1 cellular context compared by ENCODE assay signal in genomic region chr5:143088702-143089101, GRCh38.
TF ChIP-seq lines count a peak whose summit lies in the region.
"Not testable (repeated sequence)": the region's sequence is repeated elsewhere in the genome, so short reads cannot be mapped to it uniquely, and the experiment has no call there.

No MANE protein-coding gene starts in this region.

TF ChIP-seq in K562, 482 proteins besides CTCF, POLR2A, EP300 and RAD21 (continued from another document):
- TF ChIP-seq, protein P1, sequence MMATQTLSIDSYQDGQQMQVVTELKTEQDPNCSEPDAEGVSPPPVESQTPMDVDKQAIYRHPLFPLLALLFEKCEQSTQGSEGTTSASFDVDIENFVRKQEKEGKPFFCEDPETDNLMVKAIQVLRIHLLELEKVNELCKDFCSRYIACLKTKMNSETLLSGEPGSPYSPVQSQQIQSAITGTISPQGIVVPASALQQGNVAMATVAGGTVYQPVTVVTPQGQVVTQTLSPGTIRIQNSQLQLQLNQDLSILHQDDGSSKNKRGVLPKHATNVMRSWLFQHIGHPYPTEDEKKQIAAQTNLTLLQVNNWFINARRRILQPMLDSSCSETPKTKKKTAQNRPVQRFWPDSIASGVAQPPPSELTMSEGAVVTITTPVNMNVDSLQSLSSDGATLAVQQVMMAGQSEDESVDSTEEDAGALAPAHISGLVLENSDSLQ (IDR thresholded peaks at IDR 0.05): peak; percentile 59; the same call in 1 of the 2 replicates
- TF ChIP-seq MYBL2 (IDR thresholded peaks at IDR 0.05; ENCODE audit: low read depth) (peak; percentile 79; the same call in 1 of the 2 replicates), RBM25 (IDR thresholded peaks at IDR 0.05; ENCODE audit: low read depth, low read length, severe bottlenecking) (peak; percentile 10), FOSL1 (tag; conservative IDR thresholded peaks at IDR 0.05) (0 out of 2 replicates have a peak, but pooled peaks have one; percentile 10), DPF2 (IDR thresholded peaks at IDR 0.05) (0 out of 2 replicates have a peak, but pooled peaks have one; percentile 28), TRIM24 (IDR thresholded peaks at IDR 0.05) (peak in 1 of 2 experiments; percentile 61; a peak in 1 of 4 replicates)
- TF ChIP-seq MYBL2 (CRISPR knock-in tag; IDR thresholded peaks at IDR 0.05; ENCODE audit: borderline replicate concordance): not testable (repeated sequence)
- TF ChIP-seq, protein P2, sequence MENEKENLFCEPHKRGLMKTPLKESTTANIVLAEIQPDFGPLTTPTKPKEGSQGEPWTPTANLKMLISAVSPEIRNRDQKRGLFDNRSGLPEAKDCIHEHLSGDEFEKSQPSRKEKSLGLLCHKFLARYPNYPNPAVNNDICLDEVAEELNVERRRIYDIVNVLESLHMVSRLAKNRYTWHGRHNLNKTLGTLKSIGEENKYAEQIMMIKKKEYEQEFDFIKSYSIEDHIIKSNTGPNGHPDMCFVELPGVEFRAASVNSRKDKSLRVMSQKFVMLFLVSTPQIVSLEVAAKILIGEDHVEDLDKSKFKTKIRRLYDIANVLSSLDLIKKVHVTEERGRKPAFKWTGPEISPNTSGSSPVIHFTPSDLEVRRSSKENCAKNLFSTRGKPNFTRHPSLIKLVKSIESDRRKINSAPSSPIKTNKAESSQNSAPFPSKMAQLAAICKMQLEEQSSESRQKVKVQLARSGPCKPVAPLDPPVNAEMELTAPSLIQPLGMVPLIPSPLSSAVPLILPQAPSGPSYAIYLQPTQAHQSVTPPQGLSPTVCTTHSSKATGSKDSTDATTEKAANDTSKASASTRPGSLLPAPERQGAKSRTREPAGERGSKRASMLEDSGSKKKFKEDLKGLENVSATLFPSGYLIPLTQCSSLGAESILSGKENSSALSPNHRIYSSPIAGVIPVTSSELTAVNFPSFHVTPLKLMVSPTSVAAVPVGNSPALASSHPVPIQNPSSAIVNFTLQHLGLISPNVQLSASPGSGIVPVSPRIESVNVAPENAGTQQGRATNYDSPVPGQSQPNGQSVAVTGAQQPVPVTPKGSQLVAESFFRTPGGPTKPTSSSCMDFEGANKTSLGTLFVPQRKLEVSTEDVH (IDR thresholded peaks at IDR 0.05; ENCODE audit: low read depth, partially characterized antibody): peak; percentile 72
TF ChIP-seq in K562: peak in this region for 9; not testable (repeated sequence) for 473.
